8 cellular contexts compared by ENCODE assay signal in genomic region chr17:18858567-18859245, GRCh38. TPM values are rescaled to one million over a fixed set of nuclear protein-coding genes. Genes with fewer than 3 reads are reported as not detected.
A peak's percentile ranks its signal among the peaks of the same experiment; 100 is the strongest.
DNase-seq lines count a peak whose midpoint lies in the region; ATAC-seq and TF ChIP-seq lines count a peak whose summit lies in the region.

No MANE protein-coding gene starts in this region.

- CTCF ChIA-PET in SK-N-SH (lab: Yijun Ruan, JAX) = interaction anchor here (1.2 to 1.9 kb wide), 2 partner anchors 91 to 102 kb away, joined by 5 to 6 read pairs; no protein-coding TSS in a partner anchor

- ATAC-seq in SK-N-SH treated with all-trans-retinoic acid at 6 μM for 48 hours = no peak
- ATAC-seq in GM21515 (IDR thresholded peaks at IDR 0.05; ENCODE audit: unreplicated experiment) = no peak

- peaks cover 67% of the 10 kb centered on the region for H3K79me2 ChIP-seq in SK-N-SH (ENCODE audit: insufficient read depth)

- no peaks in the 10 kb centered on the region for H3F3A ChIP-seq in SK-N-SH (replicated peaks; ENCODE audit: insufficient read depth)

- H3K27me3 Mint-ChIP-seq in activated naive CD8-positive, alpha-beta T cell = no peaks in the 10 kb centered on the region

- no peaks in the 10 kb centered on the region for H3K27me3 ChIP-seq in SK-N-SH (ENCODE audit: insufficient read depth)

- H3K4me1 ChIP-seq in SK-N-SH (ENCODE audit: control insufficient read depth in 1 of 2, insufficient read depth in 2 of 2, low read depth in 1 of 2, low read length in 1 of 2) = peaks cover 7 to 17% of the 10 kb centered on the region in 2 experiments; a peak in 3 of 4 replicates

- no peaks in the 10 kb centered on the region for H4K20me1 ChIP-seq in SK-N-SH (ENCODE audit: insufficient read depth)

- WGBS in SK-N-SH (ENCODE audit: low lambda C conversion rate) = 8% methylated on average over 12 of the region's 12 CpGs

- H3K4me1 Mint-ChIP-seq in activated naive CD8-positive, alpha-beta T cell (ENCODE audit: low read depth) = peaks cover 55% of the 10 kb centered on the region

- TF ChIP-seq CTCF in SK-N-SH (IDR thresholded peaks at IDR 0.05) = no peak

- no peaks in the 10 kb centered on the region for H3K9me3 Mint-ChIP-seq in activated naive CD8-positive, alpha-beta T cell (ENCODE audit: low read depth)

- peak overlapping the region; percentile 70 for H3K4me2 ChIP-seq in SK-N-SH

- peaks cover 3% of the 10 kb centered on the region for H3K36me3 Mint-ChIP-seq in activated naive CD8-positive, alpha-beta T cell

- peak overlapping the region; percentile 82 for H3K27ac Mint-ChIP-seq in activated naive CD8-positive, alpha-beta T cell

- H3K27ac ChIP-seq in SK-N-SH (ENCODE audit: low read depth in 2 of 2, low read length in 1 of 2) = peak overlapping the region; percentile 54 to 89; a peak in 3 of 4 replicates

- peak overlapping the region; percentile 93 for H3K4me3 Mint-ChIP-seq in activated naive CD8-positive, alpha-beta T cell

- TF ChIP-seq RAD21 in SK-N-SH (IDR thresholded peaks at IDR 0.05; ENCODE audit: low read length) = no peak

- peak overlapping the region; percentile 79 for H2AFZ ChIP-seq in SK-N-SH (ENCODE audit: low read depth)

- H3K9ac ChIP-seq in SK-N-SH = peak overlapping the region; percentile 84

- H3K36me3 ChIP-seq in SK-N-SH (replicated peaks in 1 of 2; ENCODE audit: control insufficient read depth in 1 of 2, insufficient read depth in 2 of 2, low read length in 1 of 2) = no peaks in the 10 kb centered on the region

- H3K9me3 ChIP-seq in SK-N-SH = no peaks in the 10 kb centered on the region

- peak overlapping the region; percentile 72 to 77 for H3K4me3 ChIP-seq in SK-N-SH (ENCODE audit: low read depth in 2 of 2, low read length in 1 of 2)

- DNase-seq in SK-N-SH (no peak), inferior parietal cortex (ENCODE audit: extremely low spot score) (peak; percentile 51), superior temporal gyrus (ENCODE audit: extremely low spot score) (peak; percentile 76), COLO668 (lab: John Stamatoyannopoulos, UW; ENCODE audit: unreplicated experiment) (no peak), NCI-H2081 (lab: John Stamatoyannopoulos, UW) (no peak)

- POLR2A ChIA-PET in SK-N-SH (lab: Yijun Ruan, JAX) = interaction anchor here (0.5 to 1.0 kb wide), 2 partner anchors 67 to 529 kb away, joined by 3 read pairs; no protein-coding TSS in a partner anchor

- TF ChIP-seq EP300 in SK-N-SH (IDR thresholded peaks at IDR 0.05; ENCODE audit: borderline replicate concordance in 1 of 2, low read depth in 1 of 2, low read length in 1 of 2) = no peak

- no peaks in the 10 kb centered on the region for H3K9me2 ChIP-seq in SK-N-SH

TF ChIP-seq in SK-N-SH, 30 proteins besides CTCF, POLR2A, EP300 and RAD21:
- no peak for TF ChIP-seq FOSL2 (IDR thresholded peaks at IDR 0.05; ENCODE audit: borderline replicate concordance, low read depth)
- TF ChIP-seq CHD2 (IDR thresholded peaks at IDR 0.05; ENCODE audit: low read length, partially characterized antibody) = no peak
- TF ChIP-seq, protein P1, sequence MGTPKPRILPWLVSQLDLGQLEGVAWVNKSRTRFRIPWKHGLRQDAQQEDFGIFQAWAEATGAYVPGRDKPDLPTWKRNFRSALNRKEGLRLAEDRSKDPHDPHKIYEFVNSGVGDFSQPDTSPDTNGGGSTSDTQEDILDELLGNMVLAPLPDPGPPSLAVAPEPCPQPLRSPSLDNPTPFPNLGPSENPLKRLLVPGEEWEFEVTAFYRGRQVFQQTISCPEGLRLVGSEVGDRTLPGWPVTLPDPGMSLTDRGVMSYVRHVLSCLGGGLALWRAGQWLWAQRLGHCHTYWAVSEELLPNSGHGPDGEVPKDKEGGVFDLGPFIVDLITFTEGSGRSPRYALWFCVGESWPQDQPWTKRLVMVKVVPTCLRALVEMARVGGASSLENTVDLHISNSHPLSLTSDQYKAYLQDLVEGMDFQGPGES (IDR thresholded peaks at IDR 0.05; ENCODE audit: low read depth, low read length) = no peak
- TF ChIP-seq NRF1 (IDR thresholded peaks at IDR 0.05; ENCODE audit: low read depth, low read length) = no peak
- no peak for TF ChIP-seq RCOR1 (IDR thresholded peaks at IDR 0.05; ENCODE audit: low read length)
- no peak; the same call in 1 of the 2 replicates for TF ChIP-seq SIN3A (IDR thresholded peaks at IDR 0.05; ENCODE audit: borderline replicate concordance, low read depth, low read length)
- TF ChIP-seq NFIC (IDR thresholded peaks at IDR 0.05; ENCODE audit: borderline replicate concordance) = no peak
- TF ChIP-seq, protein P2, sequence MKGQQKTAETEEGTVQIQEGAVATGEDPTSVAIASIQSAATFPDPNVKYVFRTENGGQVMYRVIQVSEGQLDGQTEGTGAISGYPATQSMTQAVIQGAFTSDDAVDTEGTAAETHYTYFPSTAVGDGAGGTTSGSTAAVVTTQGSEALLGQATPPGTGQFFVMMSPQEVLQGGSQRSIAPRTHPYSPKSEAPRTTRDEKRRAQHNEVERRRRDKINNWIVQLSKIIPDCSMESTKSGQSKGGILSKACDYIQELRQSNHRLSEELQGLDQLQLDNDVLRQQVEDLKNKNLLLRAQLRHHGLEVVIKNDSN (IDR thresholded peaks at IDR 0.05; ENCODE audit: borderline replicate concordance, low read depth) = no peak
- TF ChIP-seq TCF12 (IDR thresholded peaks at IDR 0.05) = no peak
- no peak for TF ChIP-seq JUND (IDR thresholded peaks at IDR 0.05)
- TF ChIP-seq EZH2phosphoT487 (IDR thresholded peaks at IDR 0.05; ENCODE audit: borderline replicate concordance, low read depth) = no peak
- no peak for TF ChIP-seq RFX5 (IDR thresholded peaks at IDR 0.05; ENCODE audit: low read length)
- no peak for TF ChIP-seq FOXM1 (IDR thresholded peaks at IDR 0.05; ENCODE audit: low read depth)

TF ChIP-seq in SK-N-SH treated with all-trans-retinoic acid at 6 μM for 48 hours, 23 proteins besides CTCF, POLR2A, EP300 and RAD21:
- TF ChIP-seq, protein P3, sequence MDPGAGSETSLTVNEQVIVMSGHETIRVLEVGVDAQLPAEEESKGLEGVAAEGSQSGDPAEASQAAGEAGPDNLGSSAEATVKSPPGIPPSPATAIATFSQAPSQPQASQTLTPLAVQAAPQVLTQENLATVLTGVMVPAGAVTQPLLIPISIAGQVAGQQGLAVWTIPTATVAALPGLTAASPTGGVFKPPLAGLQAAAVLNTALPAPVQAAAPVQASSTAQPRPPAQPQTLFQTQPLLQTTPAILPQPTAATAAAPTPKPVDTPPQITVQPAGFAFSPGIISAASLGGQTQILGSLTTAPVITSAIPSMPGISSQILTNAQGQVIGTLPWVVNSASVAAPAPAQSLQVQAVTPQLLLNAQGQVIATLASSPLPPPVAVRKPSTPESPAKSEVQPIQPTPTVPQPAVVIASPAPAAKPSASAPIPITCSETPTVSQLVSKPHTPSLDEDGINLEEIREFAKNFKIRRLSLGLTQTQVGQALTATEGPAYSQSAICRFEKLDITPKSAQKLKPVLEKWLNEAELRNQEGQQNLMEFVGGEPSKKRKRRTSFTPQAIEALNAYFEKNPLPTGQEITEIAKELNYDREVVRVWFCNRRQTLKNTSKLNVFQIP (CRISPR knock-in tag; IDR thresholded peaks at IDR 0.05; ENCODE audit: borderline replicate concordance, low read depth) = no peak

RNA-seq across cellular contexts. Expression of gene PRPSAP2, which starts 0.8 kb away (rescaled TPM):
- 27.6 and 36.6 TPM in 2 replicates for polyA plus RNA-seq in SK-N-SH (2012; rRNA removed)
- 35.6 and 36.2 TPM in 2 replicates for polyA plus RNA-seq in SK-N-SH (2012; cell fraction: cytosol; rRNA removed)
- polyA plus RNA-seq in SK-N-SH (2012; cell fraction: nucleus; rRNA removed) = 22.0 and 34.2 TPM in 2 replicates

Comparison
In these comparisons a context has a peak if more than half of its experiments do, and no peak if none do; other contexts are left out.
1. DNase-seq: peak in inferior parietal cortex (single experiment) and superior temporal gyrus (single experiment); none in SK-N-SH (single experiment), COLO668 (single experiment) and NCI-H2081 (0 of 2).